In genomic region chr1:63593887-63594617, GRCh38 we compare ENCODE assay signal across 8 cellular contexts. TPM values are rescaled to one million over a fixed set of nuclear protein-coding genes. Genes with fewer than 3 reads are reported as not detected.
A peak's percentile ranks its signal among the peaks of the same experiment; 100 is the strongest.
DNase-seq lines count a peak whose midpoint lies in the region; ATAC-seq and TF ChIP-seq lines count a peak whose summit lies in the region.

No MANE protein-coding gene starts in this region.

- no peaks in the 10 kb centered on the region for H3K27me3 Mint-ChIP-seq in CD4-positive, alpha-beta memory T cell

- DNase-seq in CD4-positive, alpha-beta memory T cell, result peak; percentile 82 to 90 (median 83)
- peak; percentile 79 for DNase-seq in RWPE1 (ENCODE audit: low spot score)
- peak; percentile 52 for DNase-seq in activated gamma-delta T cell treated with Interleukin-2 at 50 U/mL for 16 hours
- peak; percentile 75 for DNase-seq in germinal center (ENCODE audit: low spot score)
- DNase-seq in osteoblast (ENCODE audit: insufficient read length, low spot score, missing footprints), result peak; percentile 82
- peak; percentile 49 to 83 for DNase-seq in tibial artery

- peaks cover 38% of the 10 kb centered on the region for H3K79me2 ChIP-seq in osteoblast (ENCODE audit: insufficient read depth, low read length)

- H3K36me3 ChIP-seq in CD4-positive, alpha-beta memory T cell (ENCODE audit: insufficient read depth, low read length), result no peaks in the 10 kb centered on the region
- H3K36me3 ChIP-seq in osteoblast (ENCODE audit: insufficient read depth, low read length), result no peaks in the 10 kb centered on the region
- H3K36me3 ChIP-seq in tibial artery, result no peaks in the 10 kb centered on the region

- peak overlapping the region; percentile 96 to 100 (median 99) for H3K27ac Mint-ChIP-seq in CD4-positive, alpha-beta memory T cell

- H3K36me3 Mint-ChIP-seq in CD4-positive, alpha-beta memory T cell, result peaks cover 0 to 10% of the 10 kb centered on the region in 2 donors

- H3K27me3 ChIP-seq in CD4-positive, alpha-beta memory T cell (ENCODE audit: insufficient read depth, low read length), result no peaks in the 10 kb centered on the region
- H3K27me3 ChIP-seq in osteoblast (ENCODE audit: insufficient read depth, low read length) (no peaks in the 10 kb centered on the region), tibial artery (no peaks in the 10 kb centered on the region)

- CTCF ChIA-PET in CD4-positive, alpha-beta memory T cell (lab: Charles Lee; ENCODE audit: partially characterized antibody), result interaction anchor here (0.6 to 1.5 kb wide), 2 partner anchors 18 to 19 kb away, joined by 3 read pairs; no protein-coding TSS in a partner anchor
- CTCF ChIA-PET in RWPE1 (lab: Yijun Ruan, JAX), result no interaction called here

- peak overlapping the region; percentile 98 for H2AFZ ChIP-seq in osteoblast (ENCODE audit: low read length)

- ATAC-seq in GM19467 (IDR thresholded peaks at IDR 0.05; ENCODE audit: unreplicated experiment), result peak; percentile 42
- ATAC-seq in HG03575 (IDR thresholded peaks at IDR 0.05; ENCODE audit: extremely low read depth, insufficient number of reproducible peaks, low FRiP score, unreplicated experiment), result peak; percentile 9

- TF ChIP-seq CTCF in RWPE1 (conservative IDR thresholded peaks at IDR 0.05; ENCODE audit: low read depth) (no peak), osteoblast (IDR thresholded peaks at IDR 0.05; ENCODE audit: extremely low read depth, low read depth, low read length) (no peak), tibial artery (IDR thresholded peaks at IDR 0.05) (no peak)

- H3K27ac ChIP-seq in CD4-positive, alpha-beta memory T cell (ENCODE audit: low read depth, low read length), result peak overlapping the region; percentile 73
- H3K27ac ChIP-seq in RWPE1, result peak overlapping the region; percentile 97
- H3K27ac ChIP-seq in osteoblast (ENCODE audit: low read depth, low read length), result peak overlapping the region; percentile 80
- H3K27ac ChIP-seq in tibial artery, result peak overlapping the region; percentile 92 to 94

- H3K9me3 Mint-ChIP-seq in CD4-positive, alpha-beta memory T cell, result peaks cover 0 to 5% (median 0%) of the 10 kb centered on the region in 8 donors

- peaks cover 20 to 36% (median 27%) of the 10 kb centered on the region in 4 donors for H3K4me1 Mint-ChIP-seq in CD4-positive, alpha-beta memory T cell

- H4K20me1 ChIP-seq in osteoblast (ENCODE audit: insufficient read depth, low read length), result peaks cover 15% of the 10 kb centered on the region

- peak overlapping the region; percentile 95 to 99 (median 98) for H3K4me3 Mint-ChIP-seq in CD4-positive, alpha-beta memory T cell

- peak overlapping the region; percentile 93 for H3K4me2 ChIP-seq in osteoblast (ENCODE audit: insufficient read depth, low read length)

- peaks cover 10% of the 10 kb centered on the region for H3K4me1 ChIP-seq in CD4-positive, alpha-beta memory T cell (ENCODE audit: insufficient read depth, low read length)
- H3K4me1 ChIP-seq in osteoblast (ENCODE audit: insufficient read depth, low read length), result peaks cover 16% of the 10 kb centered on the region
- H3K4me1 ChIP-seq in tibial artery, result peaks cover 0 to 28% (median 7%) of the 10 kb centered on the region in 4 donors

- intact Hi-C loops in CD4-positive, alpha-beta memory T cell (cut with micrococcal nuclease), result loop anchor here (1.0 to 5.0 kb wide), 9 partner anchors 19 to 1474 kb away; partner anchors contain the start of genes ALG6, DOCK7, EFCAB7 and ITGB3BP
- intact Hi-C loops in tibial artery (cut with DNase I; ENCODE audit: low total_unique reads), result no loop called here

- H3K9me3 ChIP-seq in CD4-positive, alpha-beta memory T cell (ENCODE audit: control insufficient read depth in 1 of 2, low read length in 2 of 2), result no peaks in the 10 kb centered on the region
- no peaks in the 10 kb centered on the region for H3K9me3 ChIP-seq in osteoblast (ENCODE audit: low read depth, low read length)
- H3K9me3 ChIP-seq in tibial artery, result no peaks in the 10 kb centered on the region

- POLR2A ChIA-PET in CD4-positive, alpha-beta memory T cell (lab: Charles Lee; ENCODE audit: partially characterized antibody), result interaction anchor here (0.7 to 2.6 kb wide), 11 partner anchors 10 to 1474 kb away, joined by 3 to 14 read pairs (median 4); partner anchors contain the start of genes EFCAB7, ITGB3BP and JAK1
- POLR2A ChIA-PET in RWPE1 (lab: Yijun Ruan, JAX; ENCODE audit: low non-redundant PET), result interaction anchor here (0.9 kb wide), 1 partner anchor 69 kb away, joined by 3 read pairs; no protein-coding TSS in a partner anchor

- peak overlapping the region; percentile 48 to 94 for H3K4me3 ChIP-seq in CD4-positive, alpha-beta memory T cell (ENCODE audit: low read length in 2 of 2)
- H3K4me3 ChIP-seq in osteoblast (ENCODE audit: insufficient read depth, low read length) (peak overlapping the region; percentile 96), tibial artery (peak overlapping the region; percentile 86 to 90)

RNA-seq across cellular contexts. Expression of gene PGM1, which starts 0.8 kb away (rescaled TPM):
- 10 to 100 TPM; 18.8 to 20.7 TPM for total RNA-seq in CD4-positive, alpha-beta memory T cell
- 10 to 100 TPM; 32.5 to 48.3 TPM for polyA plus RNA-seq in CD4-positive, alpha-beta memory T cell
- total RNA-seq in osteoblast, result 126 and 128 TPM in 2 replicates

Comparison
In these comparisons a context has a peak if more than half of its experiments do, and no peak if none do; other contexts are left out.
1. Peak in every context shown above with its lines: DNase-seq, ATAC-seq, H3K4me3 ChIP-seq and H3K27ac ChIP-seq.